In the genomic region with DNA sequence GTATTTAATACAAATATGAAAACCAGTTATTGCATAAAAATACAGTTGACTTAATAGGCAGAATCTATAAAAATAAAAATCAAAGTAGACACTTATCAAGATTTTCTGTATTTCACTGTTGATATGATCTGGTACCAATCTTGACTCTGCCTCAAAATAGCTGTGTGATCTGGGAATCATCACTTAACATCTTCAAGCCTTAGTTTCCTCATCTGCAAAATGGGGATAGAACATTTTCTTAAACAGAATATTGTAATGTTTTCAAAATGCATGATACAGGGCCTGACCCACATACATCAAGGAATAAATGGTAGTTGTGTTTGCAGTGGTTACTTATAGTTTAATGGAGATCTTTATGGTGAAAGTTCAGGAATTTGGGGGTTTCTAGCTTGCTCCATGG, we compare ENCODE assay signal across 15 cellular contexts. TPM values are rescaled to one million over a fixed set of nuclear protein-coding genes. Genes with fewer than 3 reads are reported as not detected.
"Had no signal": no experiment of that assay in that cellular context is flagged by ENCODE, and none has a peak within 500 bp of the region (broad histone marks: within the 10 kb centered on the region; RNA-seq: fewer than 3 reads in every experiment).

No MANE protein-coding gene starts in this region.

RNA-seq across cellular contexts. Expression of a gene that starts 18.9 kb away (rescaled TPM):
- total RNA-seq: activated B cell treated with CpG ODN at 0.5 μM for 24 hours; activated CD4-positive, alpha-beta memory T cell treated with anti-CD3 and anti-CD28 coated beads for 36 hours; activated CD4-positive, alpha-beta memory T cell treated with anti-CD3 and anti-CD28 coated beads, Interleukin-2, amount 10 ng/mL, durations not matched to agents 7 days and 5 days; activated CD4-positive, alpha-beta T cell treated with anti-CD3 and anti-CD28 coated beads for 36 hours; activated CD4-positive, alpha-beta T cell treated with anti-CD3 and anti-CD28 coated beads, Interleukin-2, amount 10 ng/mL, durations not matched to agents 24 days and 14 days; activated CD4-positive, alpha-beta T cell treated with anti-CD3 and anti-CD28 coated beads, Interleukin-2, amount 10 ng/mL, durations not matched to agents 7 days and 5 days; activated CD8-positive, alpha-beta memory T cell treated with anti-CD3 and anti-CD28 coated beads for 36 hours; activated CD8-positive, alpha-beta memory T cell treated with anti-CD3 and anti-CD28 coated beads, Interleukin-2, amount 10 ng/mL, durations not matched to agents 7 days and 5 days; activated CD8-positive, alpha-beta T cell treated with anti-CD3 and anti-CD28 coated beads for 36 hours; activated CD8-positive, alpha-beta T cell treated with anti-CD3 and anti-CD28 coated beads, Interleukin-2, amount 10 ng/mL, durations not matched to agents 7 days and 5 days; T-cell; T-helper 1 cell treated with Interleukin-12 subunit alpha and Interleukin-12 subunit beta and Interleukin-4 antibody, amounts not matched to agents 30 ng/mL and 1 ng/mL, for 36 hours; T-helper 17 cell; T-helper 2 cell treated with Interferon-gamma antibody and Interleukin-4, amounts not matched to agents 100 ng/mL and 5 ng/mL, for 36 hours; WTC11 had no signal

RNA-seq across cellular contexts. Expression of a gene that starts 21.4 kb away (rescaled TPM):
- total RNA-seq: activated B cell treated with CpG ODN at 0.5 μM for 24 hours; activated CD4-positive, alpha-beta memory T cell treated with anti-CD3 and anti-CD28 coated beads for 36 hours; activated CD4-positive, alpha-beta memory T cell treated with anti-CD3 and anti-CD28 coated beads, Interleukin-2, amount 10 ng/mL, durations not matched to agents 7 days and 5 days; activated CD4-positive, alpha-beta T cell treated with anti-CD3 and anti-CD28 coated beads for 36 hours; activated CD4-positive, alpha-beta T cell treated with anti-CD3 and anti-CD28 coated beads, Interleukin-2, amount 10 ng/mL, durations not matched to agents 24 days and 14 days; activated CD4-positive, alpha-beta T cell treated with anti-CD3 and anti-CD28 coated beads, Interleukin-2, amount 10 ng/mL, durations not matched to agents 7 days and 5 days; activated CD8-positive, alpha-beta memory T cell treated with anti-CD3 and anti-CD28 coated beads for 36 hours; activated CD8-positive, alpha-beta memory T cell treated with anti-CD3 and anti-CD28 coated beads, Interleukin-2, amount 10 ng/mL, durations not matched to agents 7 days and 5 days; activated CD8-positive, alpha-beta T cell treated with anti-CD3 and anti-CD28 coated beads for 36 hours; activated CD8-positive, alpha-beta T cell treated with anti-CD3 and anti-CD28 coated beads, Interleukin-2, amount 10 ng/mL, durations not matched to agents 7 days and 5 days; T-helper 1 cell treated with Interleukin-12 subunit alpha and Interleukin-12 subunit beta and Interleukin-4 antibody, amounts not matched to agents 30 ng/mL and 1 ng/mL, for 36 hours; T-helper 2 cell treated with Interferon-gamma antibody and Interleukin-4, amounts not matched to agents 100 ng/mL and 5 ng/mL, for 36 hours had no signal

RNA-seq across cellular contexts. Expression of a gene that starts 58.4 kb away (rescaled TPM):
- total RNA-seq: activated B cell treated with CpG ODN at 0.5 μM for 24 hours; activated CD4-positive, alpha-beta memory T cell treated with anti-CD3 and anti-CD28 coated beads for 36 hours; activated CD4-positive, alpha-beta memory T cell treated with anti-CD3 and anti-CD28 coated beads, Interleukin-2, amount 10 ng/mL, durations not matched to agents 7 days and 5 days; activated CD4-positive, alpha-beta T cell treated with anti-CD3 and anti-CD28 coated beads for 36 hours; activated CD4-positive, alpha-beta T cell treated with anti-CD3 and anti-CD28 coated beads, Interleukin-2, amount 10 ng/mL, durations not matched to agents 24 days and 14 days; activated CD4-positive, alpha-beta T cell treated with anti-CD3 and anti-CD28 coated beads, Interleukin-2, amount 10 ng/mL, durations not matched to agents 7 days and 5 days; activated CD8-positive, alpha-beta memory T cell treated with anti-CD3 and anti-CD28 coated beads for 36 hours; activated CD8-positive, alpha-beta memory T cell treated with anti-CD3 and anti-CD28 coated beads, Interleukin-2, amount 10 ng/mL, durations not matched to agents 7 days and 5 days; activated CD8-positive, alpha-beta T cell treated with anti-CD3 and anti-CD28 coated beads for 36 hours; activated CD8-positive, alpha-beta T cell treated with anti-CD3 and anti-CD28 coated beads, Interleukin-2, amount 10 ng/mL, durations not matched to agents 7 days and 5 days; T-cell; T-helper 1 cell treated with Interleukin-12 subunit alpha and Interleukin-12 subunit beta and Interleukin-4 antibody, amounts not matched to agents 30 ng/mL and 1 ng/mL, for 36 hours; T-helper 17 cell; T-helper 2 cell treated with Interferon-gamma antibody and Interleukin-4, amounts not matched to agents 100 ng/mL and 5 ng/mL, for 36 hours; WTC11 had no signal
